In genomic region chr6:27312146-27312949, GRCh38 we compare ENCODE assay signal across 8 cellular contexts. TPM values are rescaled to one million over a fixed set of nuclear protein-coding genes. Genes with fewer than 3 reads are reported as not detected.
DNase-seq lines count a peak whose midpoint lies in the region; ATAC-seq and TF ChIP-seq lines count a peak whose summit lies in the region.

TSS of gene POM121L2 (minus strand) at chr6:27312273. CDS start at chr6:27312170, 103 bp downstream.

- H3K27me3 ChIP-seq in NT2/D1 (ENCODE audit: insufficient read depth, insufficient read length), result peaks cover 33% of the 10 kb centered on the region

- peak; percentile 42 for DNase-seq in GDM1 (lab: John Stamatoyannopoulos, UW)
- peak; percentile 72 for DNase-seq in HK-2 (ENCODE audit: unreplicated experiment)
- DNase-seq in NT2/D1 (ENCODE audit: low read depth, low spot score), result no peak
- peak; percentile 79 to 82 for DNase-seq in activated T-cell treated with anti-CD3 and anti-CD28 coated beads, Interleukin-2, amount 50 U/mL, for 48 hours
- DNase-seq in fibroblast of peridontal ligament (ENCODE audit: extremely low read depth), result peak; percentile 21
- peak; percentile 24 for DNase-seq in omental fat pad (ENCODE audit: low spot score)
- no peak for DNase-seq in type B pancreatic cell (ENCODE audit: extremely low spot score, unreplicated experiment)

- peaks cover 20% of the 10 kb centered on the region for H3K9me3 ChIP-seq in NT2/D1 (ENCODE audit: insufficient read depth, low read length)

- peaks cover 88% of the 10 kb centered on the region for H3K27me3 Mint-ChIP-seq in type B pancreatic cell

- H3K9ac ChIP-seq in NT2/D1 (ENCODE audit: insufficient read length, low read depth), result peak within 1 kb of the TSS; percentile 81

- peak within 1 kb of the TSS; percentile 90 for H3K4me3 Mint-ChIP-seq in type B pancreatic cell

- TF ChIP-seq CTCF in omental fat pad (IDR thresholded peaks at IDR 0.05) (no peak), type B pancreatic cell (conservative IDR thresholded peaks at IDR 0.05) (peak; percentile 81)

- H3K36me3 ChIP-seq in NT2/D1 (ENCODE audit: insufficient read depth, insufficient read length, low read length), result no peaks in the 10 kb centered on the region

- ATAC-seq in omental fat pad (ENCODE audit: low FRiP score) (peak; percentile 64), GM19023 (IDR thresholded peaks at IDR 0.05; ENCODE audit: unreplicated experiment) (no peak)

- no peaks in the 10 kb centered on the region for H3K36me3 Mint-ChIP-seq in type B pancreatic cell

- no peaks in the 10 kb centered on the region for H3K4me1 ChIP-seq in NT2/D1 (ENCODE audit: insufficient read depth, insufficient read length)

- H3K27ac Mint-ChIP-seq in type B pancreatic cell, result peak within 1 kb of the TSS; percentile 40

- no peaks in the 10 kb centered on the region for H3K9me3 Mint-ChIP-seq in type B pancreatic cell

- peak within 1 kb of the TSS; percentile 74 for H3K4me3 ChIP-seq in NT2/D1 (ENCODE audit: insufficient read length, low read depth)

- H3K4me1 Mint-ChIP-seq in type B pancreatic cell (ENCODE audit: unreplicated experiment), result no peaks in the 10 kb centered on the region

RNA-seq across cellular contexts. Expression of gene POM121L2, which starts in this region (rescaled TPM):
- total RNA-seq in omental fat pad (not detected), type B pancreatic cell (ENCODE audit: low replicate concordance) (0.10 and 0.14 TPM in 2 replicates)

Comparison
In these comparisons a context has a peak if more than half of its experiments do, and no peak if none do; other contexts are left out.
1. Peak in DNase-seq and ATAC-seq in omental fat pad; RNA of the gene not detected or under 1 TPM.
2. DNase-seq: peak in GDM1 (single experiment), HK-2 (single experiment), activated T-cell treated with anti-CD3 and anti-CD28 coated beads, Interleukin-2, amount 50 U/mL, for 48 hours (2 of 2) and fibroblast of peridontal ligament (single experiment); none in NT2/D1 (single experiment) and type B pancreatic cell (single experiment).